10 cellular contexts compared by ENCODE assay signal in the genomic region with DNA sequence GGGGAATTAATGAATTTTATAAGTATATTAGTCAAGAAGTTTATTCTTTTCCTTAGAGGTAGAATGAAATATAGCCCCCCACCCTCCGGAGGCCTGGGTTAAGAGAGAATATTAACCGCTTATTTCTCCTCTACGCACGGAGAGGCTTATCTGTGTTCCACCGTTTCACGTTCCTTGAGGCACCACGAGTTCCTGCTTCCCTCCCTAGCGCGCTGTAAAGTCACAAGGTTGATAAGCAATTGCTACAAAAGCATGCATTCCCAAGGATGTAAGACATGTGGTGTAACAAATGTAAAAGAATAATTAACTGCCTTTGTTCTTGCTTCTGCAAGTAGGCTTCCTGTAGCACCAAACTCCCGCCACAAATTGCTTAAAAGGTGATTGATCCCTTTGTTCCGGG. TPM values are rescaled to one million over a fixed set of nuclear protein-coding genes. Genes with fewer than 3 reads are reported as not detected.
DNase-seq lines count a peak whose midpoint lies in the region; ATAC-seq and TF ChIP-seq lines count a peak whose summit lies in the region.
"Had no signal": no experiment of that assay in that cellular context is flagged by ENCODE, and none has a peak within 500 bp of the region (broad histone marks: within the 10 kb centered on the region; RNA-seq: fewer than 3 reads in every experiment).

No MANE protein-coding gene starts in this region.

- H3K79me2 ChIP-seq in MM.1S (ENCODE audit: low read length): peaks cover 20% of the 10 kb centered on the region
- peaks cover 19% of the 10 kb centered on the region for H3K79me2 ChIP-seq in neural cell (replicated peaks; ENCODE audit: insufficient read depth, low read length)

- DNase-seq in CD4-positive, CD25-positive, alpha-beta regulatory T cell: no peak
- DNase-seq in MM.1S (no peak), OCI-M2 (lab: John Stamatoyannopoulos, UW; ENCODE audit: unreplicated experiment) (no peak), SW 1271 (lab: John Stamatoyannopoulos, UW) (no peak), GF-D8 (lab: John Stamatoyannopoulos, UW) (no peak)
- DNase-seq in central memory CD8-positive, alpha-beta T cell (ENCODE audit: low spot score in 2 of 2): no peak
- DNase-seq: left lung, T1000 had no signal

- H3K4me1 Mint-ChIP-seq in CD4-positive, CD25-positive, alpha-beta regulatory T cell: peaks cover 25 to 59% (median 41%) of the 10 kb centered on the region in 4 donors
- H3K4me1 Mint-ChIP-seq in central memory CD8-positive, alpha-beta T cell: peaks cover 46% of the 10 kb centered on the region

- no peak for TF ChIP-seq EP300 in neural cell (conservative IDR thresholded peaks at IDR 0.05; ENCODE audit: poor library complexity, severe bottlenecking)

- ATAC-seq in CD4-positive, CD25-positive, alpha-beta regulatory T cell (ENCODE audit: low read depth in 2 of 2): no peak
- no peak for ATAC-seq in central memory CD8-positive, alpha-beta T cell (replicated peaks; ENCODE audit: extremely low read depth, poor library complexity, severe bottlenecking)
- ATAC-seq in HG02973 (IDR thresholded peaks at IDR 0.05; ENCODE audit: unreplicated experiment): no peak
- ATAC-seq: left lung had no signal

- peaks cover 27% of the 10 kb centered on the region for H3F3A ChIP-seq in MM.1S (ENCODE audit: insufficient read depth, low read length)
- no peaks in the 10 kb centered on the region for H3F3A ChIP-seq in neural cell (ENCODE audit: insufficient read depth, low read length, poor library complexity, severe bottlenecking)

- H3K27ac ChIP-seq in CD4-positive, CD25-positive, alpha-beta regulatory T cell (ENCODE audit: insufficient read depth, low read length, poor library complexity, severe bottlenecking): peak overlapping the region; percentile 96
- H3K27ac ChIP-seq in MM.1S (ENCODE audit: low read length): no peak overlapping the region
- no peak overlapping the region for H3K27ac ChIP-seq in neural cell (ENCODE audit: low read length)

- H3K27me3 Mint-ChIP-seq in CD4-positive, CD25-positive, alpha-beta regulatory T cell: peaks cover 10% of the 10 kb centered on the region
- H3K27me3 Mint-ChIP-seq in central memory CD8-positive, alpha-beta T cell: no peaks in the 10 kb centered on the region

- TF ChIP-seq RAD21 in neural cell (conservative IDR thresholded peaks at IDR 0.05): no peak

- no peaks in the 10 kb centered on the region for H3K9me3 ChIP-seq in CD4-positive, CD25-positive, alpha-beta regulatory T cell (ENCODE audit: control insufficient read depth in 2 of 2, low read length in 2 of 2)
- H3K9me3 ChIP-seq in MM.1S (replicated peaks; ENCODE audit: insufficient read depth, low read length): no peaks in the 10 kb centered on the region
- H3K9me3 ChIP-seq in neural cell (ENCODE audit: low read length): no peaks in the 10 kb centered on the region
- H3K9me3 ChIP-seq: left lung had no signal

- H3K9ac ChIP-seq in MM.1S (ENCODE audit: low read length): no peak overlapping the region
- H3K9ac ChIP-seq in neural cell (ENCODE audit: low read length): peak overlapping the region; percentile 90

- no peak overlapping the region for H2AFZ ChIP-seq in MM.1S (ENCODE audit: low read length)
- no peak overlapping the region for H2AFZ ChIP-seq in neural cell (ENCODE audit: low read depth, low read length)

- H3K9me2 ChIP-seq in MM.1S (replicated peaks; ENCODE audit: insufficient read depth, low read length) (no peaks in the 10 kb centered on the region), neural cell (ENCODE audit: insufficient read depth, low read length) (no peaks in the 10 kb centered on the region)

- H3K27me3 ChIP-seq in CD4-positive, CD25-positive, alpha-beta regulatory T cell (ENCODE audit: control insufficient read depth, insufficient read depth, low read length): no peaks in the 10 kb centered on the region
- H3K27me3 ChIP-seq in MM.1S (replicated peaks; ENCODE audit: insufficient read depth, low read length): no peaks in the 10 kb centered on the region
- H3K27me3 ChIP-seq in neural cell (ENCODE audit: insufficient read depth, low read depth, low read length): no peaks in the 10 kb centered on the region
- H3K27me3 ChIP-seq: left lung had no signal

- peaks cover 0 to 2% (median 0%) of the 10 kb centered on the region in 7 donors for H3K9me3 Mint-ChIP-seq in CD4-positive, CD25-positive, alpha-beta regulatory T cell
- no peaks in the 10 kb centered on the region for H3K9me3 Mint-ChIP-seq in central memory CD8-positive, alpha-beta T cell

- H3K4me1 ChIP-seq in CD4-positive, CD25-positive, alpha-beta regulatory T cell (ENCODE audit: control insufficient read depth, insufficient read depth, low read length, poor library complexity, severe bottlenecking): peaks cover 32% of the 10 kb centered on the region
- peaks cover 13% of the 10 kb centered on the region for H3K4me1 ChIP-seq in MM.1S (ENCODE audit: low read length)

- peaks cover 20% of the 10 kb centered on the region for H3K36me3 ChIP-seq in CD4-positive, CD25-positive, alpha-beta regulatory T cell (ENCODE audit: control insufficient read depth, insufficient read depth, low read length)
- no peaks in the 10 kb centered on the region; the same call in 1 of the 2 replicates for H3K36me3 ChIP-seq in MM.1S (replicated peaks; ENCODE audit: insufficient read depth, low read length)
- H3K36me3 ChIP-seq in neural cell (ENCODE audit: insufficient read depth, low read length): no peaks in the 10 kb centered on the region

- H3K4me3 ChIP-seq in CD4-positive, CD25-positive, alpha-beta regulatory T cell (ENCODE audit: low read depth, low read length): peak overlapping the region; percentile 98
- H3K4me3 ChIP-seq in MM.1S (ENCODE audit: low read length): no peak overlapping the region
- peak overlapping the region; percentile 80 for H3K4me3 ChIP-seq in neural cell (ENCODE audit: low read length)

- peak overlapping the region; percentile 89 to 100 (median 98) for H3K27ac Mint-ChIP-seq in CD4-positive, CD25-positive, alpha-beta regulatory T cell
- peak overlapping the region; percentile 100 for H3K27ac Mint-ChIP-seq in central memory CD8-positive, alpha-beta T cell (ENCODE audit: low read depth)

- H4K20me1 ChIP-seq in MM.1S (ENCODE audit: insufficient read depth, low read length) (no peaks in the 10 kb centered on the region), neural cell (ENCODE audit: insufficient read depth) (no peaks in the 10 kb centered on the region)

- H3K36me3 Mint-ChIP-seq in CD4-positive, CD25-positive, alpha-beta regulatory T cell: peaks cover 18% of the 10 kb centered on the region
- peaks cover 53% of the 10 kb centered on the region for H3K36me3 Mint-ChIP-seq in central memory CD8-positive, alpha-beta T cell (ENCODE audit: insufficient read depth)

- TF ChIP-seq CTCF in MM.1S (IDR thresholded peaks at IDR 0.05; ENCODE audit: low read length): no peak
- no peak for TF ChIP-seq CTCF in neural cell (IDR thresholded peaks at IDR 0.05; ENCODE audit: poor library complexity, severe bottlenecking)

- H3K4me3 Mint-ChIP-seq in CD4-positive, CD25-positive, alpha-beta regulatory T cell: peak overlapping the region; percentile 96 to 99 (median 98)
- H3K4me3 Mint-ChIP-seq in central memory CD8-positive, alpha-beta T cell: peak overlapping the region; percentile 100

- peak overlapping the region; percentile 71; the same call in 1 of the 2 replicates for H3K4me2 ChIP-seq in MM.1S (ENCODE audit: low read depth, low read length)
- H3K4me2 ChIP-seq in neural cell (ENCODE audit: low read length): peak overlapping the region; percentile 91

TF ChIP-seq in neural cell, 6 proteins besides CTCF, POLR2A, EP300 and RAD21:
- TF ChIP-seq, protein P1, sequence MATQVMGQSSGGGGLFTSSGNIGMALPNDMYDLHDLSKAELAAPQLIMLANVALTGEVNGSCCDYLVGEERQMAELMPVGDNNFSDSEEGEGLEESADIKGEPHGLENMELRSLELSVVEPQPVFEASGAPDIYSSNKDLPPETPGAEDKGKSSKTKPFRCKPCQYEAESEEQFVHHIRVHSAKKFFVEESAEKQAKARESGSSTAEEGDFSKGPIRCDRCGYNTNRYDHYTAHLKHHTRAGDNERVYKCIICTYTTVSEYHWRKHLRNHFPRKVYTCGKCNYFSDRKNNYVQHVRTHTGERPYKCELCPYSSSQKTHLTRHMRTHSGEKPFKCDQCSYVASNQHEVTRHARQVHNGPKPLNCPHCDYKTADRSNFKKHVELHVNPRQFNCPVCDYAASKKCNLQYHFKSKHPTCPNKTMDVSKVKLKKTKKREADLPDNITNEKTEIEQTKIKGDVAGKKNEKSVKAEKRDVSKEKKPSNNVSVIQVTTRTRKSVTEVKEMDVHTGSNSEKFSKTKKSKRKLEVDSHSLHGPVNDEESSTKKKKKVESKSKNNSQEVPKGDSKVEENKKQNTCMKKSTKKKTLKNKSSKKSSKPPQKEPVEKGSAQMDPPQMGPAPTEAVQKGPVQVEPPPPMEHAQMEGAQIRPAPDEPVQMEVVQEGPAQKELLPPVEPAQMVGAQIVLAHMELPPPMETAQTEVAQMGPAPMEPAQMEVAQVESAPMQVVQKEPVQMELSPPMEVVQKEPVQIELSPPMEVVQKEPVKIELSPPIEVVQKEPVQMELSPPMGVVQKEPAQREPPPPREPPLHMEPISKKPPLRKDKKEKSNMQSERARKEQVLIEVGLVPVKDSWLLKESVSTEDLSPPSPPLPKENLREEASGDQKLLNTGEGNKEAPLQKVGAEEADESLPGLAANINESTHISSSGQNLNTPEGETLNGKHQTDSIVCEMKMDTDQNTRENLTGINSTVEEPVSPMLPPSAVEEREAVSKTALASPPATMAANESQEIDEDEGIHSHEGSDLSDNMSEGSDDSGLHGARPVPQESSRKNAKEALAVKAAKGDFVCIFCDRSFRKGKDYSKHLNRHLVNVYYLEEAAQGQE (IDR thresholded peaks at IDR 0.05; ENCODE audit: borderline replicate concordance): no peak
- no peak for TF ChIP-seq TAF1 (IDR thresholded peaks at IDR 0.05; ENCODE audit: low read depth)
- TF ChIP-seq POLR2AphosphoS5 (IDR thresholded peaks at IDR 0.05): no peak
- TF ChIP-seq EZH2 (IDR thresholded peaks at IDR 0.05; ENCODE audit: borderline replicate concordance, insufficient read depth, low read length, poor library complexity, severe bottlenecking): no peak
- TF ChIP-seq MXI1 (conservative IDR thresholded peaks at IDR 0.05; ENCODE audit: poor library complexity, severe bottlenecking): no peak
- TF ChIP-seq SMC3 (conservative IDR thresholded peaks at IDR 0.05; ENCODE audit: poor library complexity): no peak

RNA-seq across cellular contexts. Expression of a gene that starts 1.5 kb away (rescaled TPM):
- total RNA-seq in CD4-positive, CD25-positive, alpha-beta regulatory T cell: 4.1 TPM
- polyA plus RNA-seq in CD4-positive, CD25-positive, alpha-beta regulatory T cell: 1 to 10 TPM; 1.3 to 4.2 (median 2.8) TPM
- polyA plus RNA-seq in neural cell: 11.5 and 16.1 TPM in 2 replicates
- 20.8 and 22.4 TPM in 2 replicates for polyA minus RNA-seq in neural cell

RNA-seq across cellular contexts. Expression of a gene that starts 35.1 kb away (rescaled TPM):
- 161 TPM for total RNA-seq in CD4-positive, CD25-positive, alpha-beta regulatory T cell
- 10 to 100 TPM; 19.2 to 33.3 (median 26.2) TPM for polyA plus RNA-seq in CD4-positive, CD25-positive, alpha-beta regulatory T cell
- polyA plus RNA-seq in neural cell: 81.7 and 82.4 TPM in 2 replicates
- polyA minus RNA-seq in neural cell: 141 and 171 TPM in 2 replicates
